In the genomic region with DNA sequence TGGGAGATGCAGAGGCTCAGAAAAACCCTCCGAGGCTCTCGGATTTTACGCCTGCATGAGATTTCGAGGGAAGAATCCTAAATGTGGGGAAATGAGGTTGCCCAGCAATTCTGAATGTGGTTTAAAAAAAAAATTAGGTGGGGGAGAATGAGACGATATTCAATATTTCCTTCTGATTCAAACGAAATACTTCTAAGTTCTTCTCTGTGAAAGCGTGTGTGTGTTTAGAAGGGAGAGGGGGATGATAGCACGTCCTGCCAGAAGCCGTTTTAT, we compare ENCODE assay signal across 14 cellular contexts. TPM values are rescaled to one million over a fixed set of nuclear protein-coding genes. Genes with fewer than 3 reads are reported as not detected.
DNase-seq lines count a peak whose midpoint lies in the region; ATAC-seq and TF ChIP-seq lines count a peak whose summit lies in the region.
"Had no signal": no experiment of that assay in that cellular context is flagged by ENCODE, and none has a peak within 500 bp of the region (broad histone marks: within the 10 kb centered on the region; RNA-seq: fewer than 3 reads in every experiment).

No MANE protein-coding gene starts in this region.

- H3K36me3 Mint-ChIP-seq in activated CD4-positive, alpha-beta T cell treated with anti-CD3 and anti-CD28 coated beads for 36 hours (ENCODE audit: low read depth) = peaks cover 5% of the 10 kb centered on the region
- H3K36me3 Mint-ChIP-seq: natural killer cell treated with Interleukin-12 subunit alpha and Interleukin-12 subunit beta and Interleukin-15 and Interleukin-18, amount 100 ng/mL, for 72 hours had no signal

- no peaks in the 10 kb centered on the region for H3K9me3 Mint-ChIP-seq in activated CD4-positive, alpha-beta T cell treated with anti-CD3 and anti-CD28 coated beads for 36 hours (ENCODE audit: low read depth)
- H3K9me3 Mint-ChIP-seq: effector memory CD8-positive, alpha-beta T cell; natural killer cell treated with Interleukin-12 subunit alpha and Interleukin-12 subunit beta and Interleukin-15 and Interleukin-18, amount 100 ng/mL, for 72 hours had no signal

- H3K27ac ChIP-seq in AG04450 (ENCODE audit: low read depth, low read length) (peak overlapping the region; percentile 84), Panc1 (ENCODE audit: low read length) (peak overlapping the region; percentile 90), fibroblast of lung (ENCODE audit: insufficient read depth, low read length) (peak overlapping the region; percentile 74), prostate gland (peak overlapping the region; percentile 54 to 76)

- intact Hi-C loops in Panc1 (cut with micrococcal nuclease; ENCODE audit: unreplicated experiment) (loop anchor here (5.0 kb wide), 1 partner anchor 151 kb away; the partner anchor contains the start of gene CBX4), prostate gland (cut with DNase I) (no loop called here)
- intact Hi-C loops in activated CD4-positive, alpha-beta T cell treated with anti-CD3 and anti-CD28 coated beads for 36 hours (cut with DNase I, micrococcal nuclease) = no loop called here

- H3K27ac Mint-ChIP-seq in activated CD4-positive, alpha-beta T cell treated with anti-CD3 and anti-CD28 coated beads for 36 hours = no peak overlapping the region
- H3K27ac Mint-ChIP-seq: effector memory CD8-positive, alpha-beta T cell; natural killer cell treated with Interleukin-12 subunit alpha and Interleukin-12 subunit beta and Interleukin-15 and Interleukin-18, amount 100 ng/mL, for 72 hours had no signal

- peak overlapping the region; percentile 37 for H3K4me3 ChIP-seq in AG04450 (ENCODE audit: low read depth, low read length)
- H3K4me3 ChIP-seq in Panc1 (ENCODE audit: low read depth in 2 of 2, low read length in 2 of 2) = peak overlapping the region; percentile 16 to 51
- H3K4me3 ChIP-seq in fibroblast of lung (replicated peaks in 1 of 4; ENCODE audit: control extremely low read depth in 1 of 4, insufficient read depth in 1 of 4, low read depth in 3 of 4, low read length in 4 of 4) = peak overlapping the region; percentile 23 to 37 (median 34)
- no peak overlapping the region for H3K4me3 ChIP-seq in prostate gland
- H3K4me3 ChIP-seq: GM12878 had no signal

- POLR2A ChIA-PET in AG04450 (lab: Yijun Ruan, JAX) = interaction anchor here (0.6 to 1.6 kb wide), 5 partner anchors 36 to 247 kb away, joined by 4 to 11 read pairs (median 5); partner anchors contain the start of gene CBX4
- POLR2A ChIA-PET in Panc1 (lab: Charles Lee) = no interaction called here
- POLR2A ChIA-PET in activated CD4-positive, alpha-beta T cell treated with anti-CD3 and anti-CD28 coated beads for 36 hours (lab: Charles Lee) = no interaction called here

- H2AFZ ChIP-seq in fibroblast of lung (ENCODE audit: low read length) = peak overlapping the region; percentile 66

- H3K4me1 ChIP-seq in Panc1 (ENCODE audit: control insufficient read depth, insufficient read depth, low read length) = peaks cover 74% of the 10 kb centered on the region
- peaks cover 17% of the 10 kb centered on the region for H3K4me1 ChIP-seq in fibroblast of lung (ENCODE audit: control insufficient read depth, extremely low read depth, insufficient read depth, low read length)
- peaks cover 29% of the 10 kb centered on the region for H3K4me1 ChIP-seq in prostate gland (replicated peaks)

- peaks cover 17% of the 10 kb centered on the region for H3K4me1 Mint-ChIP-seq in activated CD4-positive, alpha-beta T cell treated with anti-CD3 and anti-CD28 coated beads for 36 hours

- DNase-seq in AG04450 (ENCODE audit: low read depth, low spot score) = no peak
- no peak for DNase-seq in Panc1 (ENCODE audit: low read depth, low spot score)
- DNase-seq in fibroblast of lung (ENCODE audit: low read depth in 2 of 2) = no peak
- no peak for DNase-seq in prostate gland (ENCODE audit: low spot score)
- DNase-seq in mesenteric fat pad (ENCODE audit: low spot score) = no peak
- DNase-seq in activated CD4-positive, alpha-beta T cell treated with anti-CD3 and anti-CD28 coated beads for 36 hours = no peak
- DNase-seq: activated effector memory CD4-positive, alpha-beta T cell treated with anti-CD3 and anti-CD28 coated beads, Interleukin-2, amount 50 U/mL, for 16 hours; effector memory CD8-positive, alpha-beta T cell; NCI-H1694; T-helper 2 cell had no signal

- no peak for TF ChIP-seq CTCF in AG04450 (IDR thresholded peaks at IDR 0.05; ENCODE audit: low read depth, low read length)
- TF ChIP-seq CTCF in Panc1 (IDR thresholded peaks at IDR 0.05) = no peak
- TF ChIP-seq CTCF in fibroblast of lung (conservative IDR thresholded peaks at IDR 0.05 in 1 of 2, IDR thresholded peaks at IDR 0.05 in 1 of 2; ENCODE audit: low read depth in 1 of 2, low read length in 2 of 2) = no peak
- no peak for TF ChIP-seq CTCF in prostate gland (IDR thresholded peaks at IDR 0.05)

- H3K27me3 Mint-ChIP-seq in activated CD4-positive, alpha-beta T cell treated with anti-CD3 and anti-CD28 coated beads for 36 hours = no peaks in the 10 kb centered on the region

- no peaks in the 10 kb centered on the region for H4K20me1 ChIP-seq in fibroblast of lung (ENCODE audit: control insufficient read depth, extremely low read depth, insufficient read depth, low read length)

- CTCF ChIA-PET in AG04450 (lab: Charles Lee) (interaction anchor here (0.9 kb wide), 1 partner anchor 143 kb away, joined by 3 read pairs; no protein-coding TSS in a partner anchor), Panc1 (lab: Charles Lee) (interaction anchor here (0.7 to 1.2 kb wide), 2 partner anchors 114 to 142 kb away, joined by 3 to 12 read pairs; partner anchors contain the start of gene GAA)
- CTCF ChIA-PET in activated CD4-positive, alpha-beta T cell treated with anti-CD3 and anti-CD28 coated beads for 36 hours (lab: Charles Lee) = no interaction called here

- H3K4me3 Mint-ChIP-seq in activated CD4-positive, alpha-beta T cell treated with anti-CD3 and anti-CD28 coated beads for 36 hours = no peak overlapping the region
- H3K4me3 Mint-ChIP-seq: effector memory CD8-positive, alpha-beta T cell; natural killer cell treated with Interleukin-12 subunit alpha and Interleukin-12 subunit beta and Interleukin-15 and Interleukin-18, amount 100 ng/mL, for 72 hours had no signal

- ATAC-seq in Panc1 (no peak), GM21390 (IDR thresholded peaks at IDR 0.05; ENCODE audit: unreplicated experiment) (no peak), GM19455 (IDR thresholded peaks at IDR 0.05; ENCODE audit: unreplicated experiment) (no peak)
- ATAC-seq in activated CD4-positive, alpha-beta T cell treated with anti-CD3 and anti-CD28 coated beads for 36 hours = no peak
- ATAC-seq: effector memory CD8-positive, alpha-beta T cell; GM12878; natural killer cell treated with Interleukin-12 subunit alpha and Interleukin-12 subunit beta and Interleukin-15 and Interleukin-18, amount 100 ng/mL, for 72 hours had no signal

- H3K9me3 ChIP-seq in AG04450 (ENCODE audit: control insufficient read depth, insufficient read depth, low read length) (no peaks in the 10 kb centered on the region; the same call in 1 of the 2 replicates), Panc1 (ENCODE audit: control insufficient read depth, insufficient read depth, low read depth, low read length) (no peaks in the 10 kb centered on the region), fibroblast of lung (ENCODE audit: control insufficient read depth, insufficient read depth, low read depth, low read length) (no peaks in the 10 kb centered on the region), prostate gland (no peaks in the 10 kb centered on the region)

- 33% methylated on average over 9 of the region's 9 CpGs for WGBS in prostate gland

- in situ Hi-C loops in Panc1 (cut with HindIII; ENCODE audit: low pct_unique_long_range_greater_than_20kb, low sequenced_read_pairs) = loop anchor here (25.0 kb wide), 2 partner anchors 126 to 201 kb away; partner anchors contain the start of genes CBX2 and CBX8

- H3K4me2 ChIP-seq in fibroblast of lung (ENCODE audit: extremely low read depth, insufficient read depth, low read length) = peak overlapping the region; percentile 93

- H3K79me2 ChIP-seq in fibroblast of lung (ENCODE audit: control insufficient read depth, insufficient read depth, low read length) = no peaks in the 10 kb centered on the region

- H3K9ac ChIP-seq in fibroblast of lung (ENCODE audit: insufficient read depth, low read length) = peak overlapping the region; percentile 49

- TF ChIP-seq POLR2A in prostate gland (IDR thresholded peaks at IDR 0.05) = no peak

- no peaks in the 10 kb centered on the region for H3K36me3 ChIP-seq in Panc1 (ENCODE audit: control insufficient read depth, insufficient read depth, low read length)
- H3K36me3 ChIP-seq in fibroblast of lung (ENCODE audit: control insufficient read depth, insufficient read depth, low read length) = no peaks in the 10 kb centered on the region
- no peaks in the 10 kb centered on the region for H3K36me3 ChIP-seq in prostate gland

- BruUV-seq in Panc1 (replicated peaks; lab: Mats Ljungman, UMichigan) = no TSS peak

- H3K27me3 ChIP-seq in AG04450 (ENCODE audit: control insufficient read depth, insufficient read depth, low read length) (no peaks in the 10 kb centered on the region), Panc1 (ENCODE audit: control insufficient read depth, insufficient read depth, low read length) (no peaks in the 10 kb centered on the region), fibroblast of lung (ENCODE audit: control insufficient read depth, insufficient read depth, low read length) (no peaks in the 10 kb centered on the region), prostate gland (replicated peaks; ENCODE audit: insufficient read depth) (no peaks in the 10 kb centered on the region)

RNA-seq across cellular contexts. Expression of gene TBC1D16, which starts 47.8 kb away (rescaled TPM):
- polyA plus RNA-seq in AG04450 (2011; rRNA removed) (10.9 and 14.7 TPM in 2 replicates), fibroblast of lung (8.3 and 10.2 TPM in 2 replicates)
- polyA minus RNA-seq in AG04450 (2011; rRNA and poly(A)+ RNA removed) = 23.0 and 31.4 TPM in 2 replicates
- total RNA-seq in Panc1 (2021; ENCODE audit: unreplicated experiment) (41.6 TPM), fibroblast of lung (26.2 and 30.4 TPM in 2 replicates), prostate gland (10 to 100 TPM; 29.1 to 41.9 TPM), mesenteric fat pad (111 TPM)
- polyA plus RNA-seq in Panc1 (2012; ENCODE audit: insufficient read length) = 49.2 TPM
- 15.0 and 19.1 TPM in 2 replicates for polyA plus RNA-seq in fibroblast of lung (2012)
- polyA minus RNA-seq in fibroblast of lung (ENCODE audit: low replicate concordance) = 42.7 and 49.3 TPM in 2 replicates
- total RNA-seq in activated CD4-positive, alpha-beta T cell treated with anti-CD3 and anti-CD28 coated beads for 36 hours = 10 to 100 TPM in 1 of 2 experiments, 1 to 10 TPM in 1; 8.3 to 10.4 TPM

RNA-seq across cellular contexts. Expression of gene CCDC40, which starts 48.6 kb away (rescaled TPM):
- polyA plus RNA-seq in AG04450 (2011; rRNA removed) = 2.0 and 2.4 TPM in 2 replicates
- 0.87 and 3.8 TPM in 2 replicates for polyA minus RNA-seq in AG04450 (2011; rRNA and poly(A)+ RNA removed)
- total RNA-seq in Panc1 (2021; ENCODE audit: unreplicated experiment) = 18.0 TPM
- polyA plus RNA-seq in Panc1 (2012; ENCODE audit: insufficient read length) = 21.4 TPM
- 1.5 and 2.1 TPM in 2 replicates for total RNA-seq in fibroblast of lung
- polyA plus RNA-seq in fibroblast of lung = 0.53 and 0.96 TPM in 2 replicates
- polyA plus RNA-seq in fibroblast of lung (2012) = 1.9 and 2.6 TPM in 2 replicates
- polyA minus RNA-seq in fibroblast of lung (ENCODE audit: low replicate concordance) = 0.20 and 0.26 TPM in 2 replicates
- total RNA-seq in prostate gland = 10 to 100 TPM; 11.8 to 19.7 TPM
- total RNA-seq in mesenteric fat pad = 7.9 TPM
- under 1 TPM; 0.56 to 0.57 TPM for total RNA-seq in activated CD4-positive, alpha-beta T cell treated with anti-CD3 and anti-CD28 coated beads for 36 hours

Comparison
In these comparisons a context has a peak if more than half of its experiments do, and no peak if none do; other contexts are left out.
1. H3K4me3 ChIP-seq: peak in AG04450 (single experiment), Panc1 (2 of 2) and fibroblast of lung (4 of 4); none in prostate gland (0 of 2).
2. Peak in every context shown above with its lines, with median percentiles within 50 percentile points of each other: H3K27ac ChIP-seq.